Comparison of ENCODE assay signal across 10 cellular contexts in the genomic region with DNA sequence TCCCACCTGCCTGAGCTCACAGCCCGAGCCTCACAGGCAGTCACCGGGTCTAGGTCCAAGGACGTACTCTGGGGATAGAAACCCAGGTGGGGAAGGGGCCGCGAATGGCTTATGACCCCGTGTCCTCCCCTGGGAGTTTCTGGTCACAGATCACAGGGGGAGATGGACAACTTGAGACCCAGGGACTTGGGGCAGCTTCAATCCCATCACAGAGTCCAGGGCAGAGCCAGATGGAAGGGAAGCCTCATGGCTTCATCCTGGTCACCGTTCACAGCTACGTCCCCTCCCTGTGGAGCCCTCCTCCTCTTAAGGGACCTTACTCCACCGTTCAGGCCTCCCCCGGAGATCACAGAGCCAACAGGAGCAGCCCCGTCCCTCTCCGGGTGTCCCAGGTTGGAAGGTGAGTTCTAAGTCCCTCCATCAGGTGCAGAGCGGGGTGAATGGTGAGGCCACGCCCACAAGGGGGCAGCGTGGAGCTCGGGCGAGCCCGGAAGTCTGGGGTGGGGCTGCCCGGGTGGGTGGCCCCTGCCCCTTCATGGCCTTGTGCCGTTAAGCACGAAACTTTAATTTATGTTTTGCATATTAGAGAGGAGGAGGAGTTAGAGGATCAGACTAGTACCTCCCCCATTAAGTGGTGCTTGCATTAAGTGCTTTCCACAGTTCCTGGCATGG. TPM values are rescaled to one million over a fixed set of nuclear protein-coding genes. Genes with fewer than 3 reads are reported as not detected.
A peak's percentile ranks its signal among the peaks of the same experiment; 100 is the strongest.
DNase-seq lines count a peak whose midpoint lies in the region; ATAC-seq and TF ChIP-seq lines count a peak whose summit lies in the region.
"Not testable (repeated sequence)": the region's sequence is repeated elsewhere in the genome, so short reads cannot be mapped to it uniquely, and the experiment has no call there.
"Had no signal": no experiment of that assay in that cellular context is flagged by ENCODE, and none has a peak within 500 bp of the region (broad histone marks: within the 10 kb centered on the region; RNA-seq: fewer than 3 reads in every experiment).

No MANE protein-coding gene starts in this region.

- TF ChIP-seq POLR2A in HCT116 (IDR thresholded peaks at IDR 0.05; ENCODE audit: borderline replicate concordance, extremely low read depth, insufficient read depth, insufficient read length); stomach (IDR thresholded peaks at IDR 0.05): not testable (repeated sequence)

- H3K4me3 Mint-ChIP-seq in activated CD8-positive, alpha-beta T cell treated with anti-CD3 and anti-CD28 coated beads for 36 hours; activated naive CD8-positive, alpha-beta T cell treated with anti-CD3 and anti-CD28 coated beads for 36 hours: not testable (repeated sequence)

- not testable (repeated sequence) for BruUV-seq in HCT116 (replicated peaks; lab: Mats Ljungman, UMichigan); Panc1 (replicated peaks; lab: Mats Ljungman, UMichigan)

- not testable (repeated sequence) for H3K27ac ChIP-seq in HCT116 (ENCODE audit: low read depth, low read length); Panc1 (ENCODE audit: low read length); left lung; stomach

- TF ChIP-seq CTCF in GM12872 (IDR thresholded peaks at IDR 0.05; ENCODE audit: insufficient read depth, low read depth, low read length) (peak; percentile 30; the same call in 2 of the 3 replicates), HCT116 (IDR thresholded peaks at IDR 0.05 in 2 of 3, conservative IDR thresholded peaks at IDR 0.05 in 1 of 3; ENCODE audit: borderline replicate concordance in 1 of 3, insufficient read depth in 1 of 3, low read depth in 2 of 3, low read length in 2 of 3) (peak in 1 of 3 experiments; percentile 10; a peak in 1 of 6 replicates), stomach (IDR thresholded peaks at IDR 0.05) (peak in 1 of 7 experiments; percentile 26)
- not testable (repeated sequence) for TF ChIP-seq CTCF in Panc1 (IDR thresholded peaks at IDR 0.05); activated CD8-positive, alpha-beta T cell treated with anti-CD3 and anti-CD28 coated beads for 36 hours (IDR thresholded peaks at IDR 0.05); left lung (IDR thresholded peaks at IDR 0.05)

- CTCF ChIA-PET in HCT116 (lab: Charles Lee); Panc1 (lab: Charles Lee): not testable (repeated sequence)
- CTCF ChIA-PET in activated CD8-positive, alpha-beta T cell treated with anti-CD3 and anti-CD28 coated beads for 36 hours (lab: Charles Lee), result interaction anchor here (0.6 kb wide), 1 partner anchor 33 kb away, joined by 4 read pairs; no protein-coding TSS in a partner anchor

- peak; percentile 93 for ATAC-seq in HCT116
- ATAC-seq in Panc1, result peak; percentile 84
- ATAC-seq in activated CD8-positive, alpha-beta T cell treated with anti-CD3 and anti-CD28 coated beads for 36 hours, result peak; percentile 88
- peak; percentile 80 for ATAC-seq in left lung

- H3K36me3 ChIP-seq in HCT116 (ENCODE audit: control insufficient read depth in 1 of 2, insufficient read depth in 2 of 2, low read length in 2 of 2); Panc1 (ENCODE audit: control insufficient read depth, insufficient read depth, low read length): not testable (repeated sequence)
- H3K36me3 ChIP-seq in left lung (peaks cover 0 to 34% of the 10 kb centered on the region in 2 donors), stomach (peaks cover 0 to 21% (median 0%) of the 10 kb centered on the region in 4 donors)

- not testable (repeated sequence) for H4K20me1 ChIP-seq in HCT116 (ENCODE audit: insufficient read depth)

- not testable (repeated sequence) for H3K9me2 ChIP-seq in HCT116 (ENCODE audit: insufficient read depth)

- H3K27me3 ChIP-seq in HCT116 (ENCODE audit: insufficient read depth, low read length); Panc1 (ENCODE audit: control insufficient read depth, insufficient read depth, low read length); left lung: not testable (repeated sequence)
- peaks cover 0 to 24% (median 0%) of the 10 kb centered on the region in 3 donors for H3K27me3 ChIP-seq in stomach

- 21 to 64% (median 25%) methylated on average over 6 to 15 of the region's 21 CpGs for WGBS in stomach, 5 donors

- not testable (repeated sequence) for H3K4me1 ChIP-seq in HCT116 (ENCODE audit: control insufficient read depth in 1 of 2, insufficient read depth in 2 of 2, low read length in 2 of 2); Panc1 (ENCODE audit: control insufficient read depth, insufficient read depth, low read length); stomach
- peaks cover 0 to 19% of the 10 kb centered on the region in 2 donors for H3K4me1 ChIP-seq in left lung

- H3K4me3 ChIP-seq in HCT116 (replicated peaks in 1 of 2; ENCODE audit: low read depth in 1 of 2, low read length in 2 of 2); Panc1 (ENCODE audit: low read depth in 2 of 2, low read length in 2 of 2); left lung; stomach: not testable (repeated sequence)

- peaks cover 10% of the 10 kb centered on the region for H3K36me3 Mint-ChIP-seq in activated CD8-positive, alpha-beta T cell treated with anti-CD3 and anti-CD28 coated beads for 36 hours (ENCODE audit: low read depth)
- peaks cover 11% of the 10 kb centered on the region for H3K36me3 Mint-ChIP-seq in activated naive CD8-positive, alpha-beta T cell treated with anti-CD3 and anti-CD28 coated beads for 36 hours

- not testable (repeated sequence) for TF ChIP-seq EP300 in stomach (IDR thresholded peaks at IDR 0.05)

- DNase-seq in HCT116 (ENCODE audit: low read depth, low spot score); Panc1 (ENCODE audit: low read depth, low spot score): not testable (repeated sequence)
- peak; percentile 81 for DNase-seq in activated CD8-positive, alpha-beta T cell treated with anti-CD3 and anti-CD28 coated beads for 36 hours
- DNase-seq in activated naive CD8-positive, alpha-beta T cell treated with anti-CD3 and anti-CD28 coated beads for 36 hours, result peak; percentile 79
- DNase-seq in left lung (peak in 1 of 2 donors; percentile 88), stomach (peak; percentile 48)
- peak; percentile 56 for DNase-seq in stimulated activated CD4-positive, alpha-beta T cell treated with anti-CD3 and anti-CD28 coated beads, Interleukin-2, amount 100 ng/mL, for 4 hours (ENCODE audit: low read depth)

- POLR2A ChIA-PET in HCT116 (lab: Charles Lee); Panc1 (lab: Charles Lee); activated CD8-positive, alpha-beta T cell treated with anti-CD3 and anti-CD28 coated beads for 36 hours (lab: Charles Lee): not testable (repeated sequence)

- peak overlapping the region; percentile 41; the same call in 1 of the 2 replicates for H3K4me2 ChIP-seq in HCT116 (ENCODE audit: low read length)

- in situ Hi-C loops in Panc1 (cut with HindIII; ENCODE audit: low pct_unique_long_range_greater_than_20kb, low sequenced_read_pairs), result not testable (repeated sequence)

- not testable (repeated sequence) for H2AFZ ChIP-seq in HCT116 (ENCODE audit: low read depth, low read length, poor library complexity, severe bottlenecking)

- H3K9me3 ChIP-seq in HCT116 (ENCODE audit: control insufficient read depth in 1 of 2, insufficient read depth in 1 of 2, low read depth in 1 of 2, low read length in 2 of 2); Panc1 (ENCODE audit: control insufficient read depth, insufficient read depth, low read depth, low read length); left lung; stomach: not testable (repeated sequence)

- not testable (repeated sequence) for H3K9ac ChIP-seq in HCT116 (ENCODE audit: low read length)

- not testable (repeated sequence) for H3K27ac Mint-ChIP-seq in activated CD8-positive, alpha-beta T cell treated with anti-CD3 and anti-CD28 coated beads for 36 hours
- peak overlapping the region; percentile 29 for H3K27ac Mint-ChIP-seq in activated naive CD8-positive, alpha-beta T cell treated with anti-CD3 and anti-CD28 coated beads for 36 hours

- H3K79me2 ChIP-seq in HCT116 (ENCODE audit: insufficient read depth, low read length), result not testable (repeated sequence)

- not testable (repeated sequence) for H3K27me3 Mint-ChIP-seq in activated CD8-positive, alpha-beta T cell treated with anti-CD3 and anti-CD28 coated beads for 36 hours; activated naive CD8-positive, alpha-beta T cell treated with anti-CD3 and anti-CD28 coated beads for 36 hours

- not testable (repeated sequence) for TF ChIP-seq RAD21 in HCT116 (IDR thresholded peaks at IDR 0.05; ENCODE audit: low read depth)

- RAD21 ChIA-PET in HCT116 (lab: Charles Lee; ENCODE audit: low non-redundant PET in 1 of 2, low total read pairs in 2 of 2, uncharacterized antibody in 2 of 2, unreplicated experiment in 2 of 2), result not testable (repeated sequence)

- intact Hi-C loops in HCT116 (cut with micrococcal nuclease); Panc1 (cut with micrococcal nuclease; ENCODE audit: unreplicated experiment); activated CD8-positive, alpha-beta T cell treated with anti-CD3 and anti-CD28 coated beads for 36 hours (cut with micrococcal nuclease); left lung (cut with DNase I); stomach (cut with DNase I; ENCODE audit: low total_unique reads): not testable (repeated sequence)

- H3K9me3 Mint-ChIP-seq in activated CD8-positive, alpha-beta T cell treated with anti-CD3 and anti-CD28 coated beads for 36 hours; activated naive CD8-positive, alpha-beta T cell treated with anti-CD3 and anti-CD28 coated beads for 36 hours: not testable (repeated sequence)

- H3K4me1 Mint-ChIP-seq in activated CD8-positive, alpha-beta T cell treated with anti-CD3 and anti-CD28 coated beads for 36 hours (ENCODE audit: low read depth), result peaks cover 35% of the 10 kb centered on the region
- peaks cover 31% of the 10 kb centered on the region for H3K4me1 Mint-ChIP-seq in activated naive CD8-positive, alpha-beta T cell treated with anti-CD3 and anti-CD28 coated beads for 36 hours

RNA-seq across cellular contexts. Expression of gene LAIR1, which starts 5.4 kb away (rescaled TPM):
- 0.89 TPM for total RNA-seq in HCT116 (2021; ENCODE audit: unreplicated experiment)
- polyA plus RNA-seq in HCT116 (2012), result 0.34 and 0.39 TPM in 2 replicates
- 0.05 TPM for total RNA-seq in Panc1 (2021; ENCODE audit: unreplicated experiment)
- polyA plus RNA-seq in Panc1 (2012; ENCODE audit: insufficient read length), result not detected
- 10 to 100 TPM; 11.3 TPM for total RNA-seq in activated CD8-positive, alpha-beta T cell treated with anti-CD3 and anti-CD28 coated beads for 36 hours
- total RNA-seq in activated naive CD8-positive, alpha-beta T cell treated with anti-CD3 and anti-CD28 coated beads for 36 hours, result 10 to 100 TPM in 1 of 2 experiments, 1 to 10 TPM in 1; 9.0 to 10.1 TPM
- total RNA-seq in left lung, result 100 to 1,000 TPM in 1 of 2 donors, 10 to 100 TPM in 1; 66.9 to 172 TPM
- 1 to 10 TPM in 4 of 5 donors, under 1 TPM in 1; 0.87 to 9.1 (median 1.3) TPM for total RNA-seq in stomach
- 1 to 10 TPM; 4.1 to 6.1 (median 5.4) TPM for polyA plus RNA-seq in stomach
- total RNA-seq: SJCRH30 had no signal

RNA-seq across cellular contexts. Expression of gene LILRA4, which starts 20.3 kb away (rescaled TPM):
- total RNA-seq in HCT116 (2021; ENCODE audit: unreplicated experiment), result not detected
- polyA plus RNA-seq in HCT116 (2012), result not detected in 2 replicates
- not detected for total RNA-seq in Panc1 (2021; ENCODE audit: unreplicated experiment)
- not detected for polyA plus RNA-seq in Panc1 (2012; ENCODE audit: insufficient read length)
- total RNA-seq in activated CD8-positive, alpha-beta T cell treated with anti-CD3 and anti-CD28 coated beads for 36 hours, result not detected
- under 1 TPM in 1 of 2 experiments, not detected in 1; 0.40 TPM for total RNA-seq in activated naive CD8-positive, alpha-beta T cell treated with anti-CD3 and anti-CD28 coated beads for 36 hours
- 1 to 10 TPM; 1.8 to 2.3 TPM for total RNA-seq in left lung
- total RNA-seq in stomach, result not detected
- not detected for polyA plus RNA-seq in stomach
- total RNA-seq: kidney epithelial cell, SJCRH30 had no signal

RNA-seq across cellular contexts. Expression of gene LILRA5, which starts 46.3 kb away (rescaled TPM):
- total RNA-seq in HCT116 (2021; ENCODE audit: unreplicated experiment) (not detected), Panc1 (2021; ENCODE audit: unreplicated experiment) (not detected), left lung (10 to 100 TPM in 1 of 2 donors, 1 to 10 TPM in 1; 4.2 to 52.8 TPM), stomach (1 to 10 TPM in 3 of 5 donors, not detected in 2; 2.6 to 8.5 (median 2.9) TPM)
- polyA plus RNA-seq in HCT116 (2012), result not detected in 2 replicates
- not detected for polyA plus RNA-seq in Panc1 (2012; ENCODE audit: insufficient read length)
- total RNA-seq in activated CD8-positive, alpha-beta T cell treated with anti-CD3 and anti-CD28 coated beads for 36 hours, result not detected
- total RNA-seq in activated naive CD8-positive, alpha-beta T cell treated with anti-CD3 and anti-CD28 coated beads for 36 hours, result not detected
- polyA plus RNA-seq in stomach, result 1 to 10 TPM; 1.1 to 2.9 (median 1.2) TPM
- total RNA-seq: SJCRH30 had no signal

RNA-seq across cellular contexts. Expression of gene TTYH1, which starts 56.0 kb away (rescaled TPM):
- total RNA-seq in HCT116 (2021; ENCODE audit: unreplicated experiment) (0.37 TPM), Panc1 (2021; ENCODE audit: unreplicated experiment) (0.62 TPM), left lung (not detected), stomach (10 to 100 TPM in 1 of 5 donors, 1 to 10 TPM in 2, not detected in 2; 2.3 to 12.9 (median 7.0) TPM)
- 0.92 and 1.2 TPM in 2 replicates for polyA plus RNA-seq in HCT116 (2012)
- 1.4 TPM for polyA plus RNA-seq in Panc1 (2012; ENCODE audit: insufficient read length)
- under 1 TPM in 1 of 2 experiments, not detected in 1; 0.70 TPM for total RNA-seq in activated CD8-positive, alpha-beta T cell treated with anti-CD3 and anti-CD28 coated beads for 36 hours
- total RNA-seq in activated naive CD8-positive, alpha-beta T cell treated with anti-CD3 and anti-CD28 coated beads for 36 hours, result 1 to 10 TPM in 1 of 2 experiments, under 1 TPM in 1; 0.98 to 1.8 TPM
- polyA plus RNA-seq in stomach, result 1 to 10 TPM in 1 of 3 donors, under 1 TPM in 1, not detected in 1; 0.12 to 1.4 TPM
- total RNA-seq: kidney epithelial cell, SJCRH30 had no signal

Comparison
In these comparisons a context has a peak if more than half of its experiments do, and no peak if none do; other contexts are left out.
1. RNA of gene LAIR1, which starts 5.4 kb away (total RNA-seq): 66.9 to 172 TPM in left lung; 11.3 TPM in activated CD8-positive, alpha-beta T cell treated with anti-CD3 and anti-CD28 coated beads for 36 hours, 9.0 to 10.1 TPM in activated naive CD8-positive, alpha-beta T cell treated with anti-CD3 and anti-CD28 coated beads for 36 hours, 0.87 to 9.1 TPM in stomach, 0.89 TPM in HCT116 (single experiment) and 0.05 TPM in Panc1 (single experiment); every median in the first group is over 4 times any median in the second.
2. Peak in every context shown above with its lines, with median percentiles within 50 percentile points of each other: ATAC-seq.